In genomic region chr11:18590573-18590972, GRCh38 we compare ENCODE assay signal across 16 cellular contexts. TPM values are rescaled to one million over a fixed set of nuclear protein-coding genes. Genes with fewer than 3 reads are reported as not detected.
DNase-seq lines count a peak whose midpoint lies in the region; ATAC-seq, FAIRE-seq and TF ChIP-seq lines count a peak whose summit lies in the region.
"Had no signal": no experiment of that assay in that cellular context is flagged by ENCODE, and none has a peak within 500 bp of the region (broad histone marks: within the 10 kb centered on the region; RNA-seq: fewer than 3 reads in every experiment).

No MANE protein-coding gene starts in this region.

- FAIRE-seq in HepG2 (lab: Jason Lieb, UNC) = no peak

- H3K36me3 ChIP-seq in HepG2 (replicated peaks in 1 of 2; ENCODE audit: control insufficient read depth in 1 of 2, insufficient read depth in 2 of 2, low read length in 2 of 2) (no peaks in the 10 kb centered on the region), right lobe of liver (no peaks in the 10 kb centered on the region), Karpas-422 (ENCODE audit: insufficient read depth, low read length) (no peaks in the 10 kb centered on the region), endodermal cell (ENCODE audit: control insufficient read depth, insufficient read depth, low read length) (peaks cover 4% of the 10 kb centered on the region)
- H3K36me3 ChIP-seq: HAP-1 had no signal

- H3K4me3 Mint-ChIP-seq in endodermal cell = no peak overlapping the region
- H3K4me3 Mint-ChIP-seq in stimulated activated effector memory CD8-positive, alpha-beta T cell treated with anti-CD3 and anti-CD28 coated beads, Interleukin-12 subunit alpha, Interleukin-12 subunit beta, amount 100 ng/mL, for 72 hours = no peak overlapping the region
- H3K4me3 Mint-ChIP-seq: T-cell had no signal

- H3K9me3 ChIP-seq in HepG2 (ENCODE audit: low read length) = no peaks in the 10 kb centered on the region
- no peaks in the 10 kb centered on the region for H3K9me3 ChIP-seq in right lobe of liver
- H3K9me3 ChIP-seq in Karpas-422 (ENCODE audit: low read length) = no peaks in the 10 kb centered on the region
- H3K9me3 ChIP-seq in endodermal cell (ENCODE audit: control insufficient read depth, low read length) = no peaks in the 10 kb centered on the region
- H3K9me3 ChIP-seq: HAP-1 had no signal

- peak overlapping the region; percentile 83 for H3K4me2 ChIP-seq in HepG2 (ENCODE audit: low read depth, low read length)
- H3K4me2 ChIP-seq in Karpas-422 (ENCODE audit: low read depth, low read length, poor library complexity, severe bottlenecking) = peak overlapping the region; percentile 89

- TF ChIP-seq CTCF in HepG2 (CRISPR knock-in tag; IDR thresholded peaks at IDR 0.05) (no peak), right lobe of liver (IDR thresholded peaks at IDR 0.05) (no peak), endodermal cell (conservative IDR thresholded peaks at IDR 0.05) (no peak)

- CTCF ChIA-PET in HepG2 (lab: Yijun Ruan, JAX; ENCODE audit: low intra/inter-chr PET ratio, low total read pairs) = no interaction called here

- no peak overlapping the region for H3K27ac Mint-ChIP-seq in endodermal cell
- no peak overlapping the region for H3K27ac Mint-ChIP-seq in stimulated activated effector memory CD8-positive, alpha-beta T cell treated with anti-CD3 and anti-CD28 coated beads, Interleukin-12 subunit alpha, Interleukin-12 subunit beta, amount 100 ng/mL, for 72 hours
- H3K27ac Mint-ChIP-seq: immature natural killer cell, T-cell had no signal

- intact Hi-C loops in HepG2 (cut with micrococcal nuclease; ENCODE audit: unreplicated experiment) (no loop called here), right lobe of liver (cut with DNase I) (no loop called here)

- no peaks in the 10 kb centered on the region for H3K9me3 Mint-ChIP-seq in endodermal cell
- H3K9me3 Mint-ChIP-seq in stimulated activated effector memory CD8-positive, alpha-beta T cell treated with anti-CD3 and anti-CD28 coated beads, Interleukin-12 subunit alpha, Interleukin-12 subunit beta, amount 100 ng/mL, for 72 hours = no peaks in the 10 kb centered on the region
- H3K9me3 Mint-ChIP-seq: immature natural killer cell, T-cell had no signal

- H2AFZ ChIP-seq in HepG2 (ENCODE audit: low read length) (no peak overlapping the region), Karpas-422 (ENCODE audit: low read length) (peak overlapping the region; percentile 7; the same call in 1 of the 2 replicates)

- no peaks in the 10 kb centered on the region for H3K4me1 Mint-ChIP-seq in endodermal cell
- no peaks in the 10 kb centered on the region for H3K4me1 Mint-ChIP-seq in stimulated activated effector memory CD8-positive, alpha-beta T cell treated with anti-CD3 and anti-CD28 coated beads, Interleukin-12 subunit alpha, Interleukin-12 subunit beta, amount 100 ng/mL, for 72 hours

- peaks cover 9% of the 10 kb centered on the region for H3K36me3 Mint-ChIP-seq in endodermal cell (ENCODE audit: low read depth)
- no peaks in the 10 kb centered on the region for H3K36me3 Mint-ChIP-seq in stimulated activated effector memory CD8-positive, alpha-beta T cell treated with anti-CD3 and anti-CD28 coated beads, Interleukin-12 subunit alpha, Interleukin-12 subunit beta, amount 100 ng/mL, for 72 hours
- H3K36me3 Mint-ChIP-seq: immature natural killer cell, T-cell had no signal

- H3K9me2 ChIP-seq in Karpas-422 (replicated peaks; ENCODE audit: insufficient read depth, low read length) = no peaks in the 10 kb centered on the region

- H3K4me1 ChIP-seq in HepG2 (ENCODE audit: insufficient read depth, low read length) (peaks cover 48% of the 10 kb centered on the region), right lobe of liver (peaks cover 0 to 23% (median 6%) of the 10 kb centered on the region in 4 donors), Karpas-422 (ENCODE audit: low read length) (peaks cover 35% of the 10 kb centered on the region), endodermal cell (ENCODE audit: control insufficient read depth, insufficient read depth, low read length) (no peaks in the 10 kb centered on the region)

- H3K4me3 ChIP-seq in HepG2 (replicated peaks in 1 of 3; ENCODE audit: insufficient read depth in 1 of 3, low read depth in 2 of 3, low read length in 3 of 3) = peak overlapping the region in 1 of 3 experiments; percentile 25; a peak in 1 of 6 replicates
- H3K4me3 ChIP-seq in right lobe of liver = no peak overlapping the region
- H3K4me3 ChIP-seq in Karpas-422 (ENCODE audit: low read length) = no peak overlapping the region; the same call in 1 of the 2 replicates
- H3K4me3 ChIP-seq in endodermal cell (ENCODE audit: low read length) = peak overlapping the region; percentile 99

- H3K79me2 ChIP-seq in HepG2 (ENCODE audit: insufficient read depth, low read length) (peaks cover 32% of the 10 kb centered on the region), Karpas-422 (ENCODE audit: low read length) (peaks cover 27% of the 10 kb centered on the region)

- 37% methylated on average over 2 of the region's 2 CpGs for WGBS in HepG2 (ENCODE audit: low lambda C conversion rate)
- WGBS in right lobe of liver (ENCODE audit: insufficient coverage, low coverage, low lambda C conversion rate, missing lambda C conversion rate) = 58% methylated on average over 2 of the region's 2 CpGs
- WGBS in endodermal cell (ENCODE audit: insufficient coverage in 1 of 2, insufficient read length in 1 of 2), 2 experiments = 81 to 93% methylated on average over 2 of the region's 2 CpGs

- H3K27me3 ChIP-seq in HepG2 (ENCODE audit: control insufficient read depth in 1 of 2, insufficient read depth in 2 of 2, low read length in 2 of 2) = no peaks in the 10 kb centered on the region
- no peaks in the 10 kb centered on the region for H3K27me3 ChIP-seq in right lobe of liver
- H3K27me3 ChIP-seq in Karpas-422 (ENCODE audit: low read length) = no peaks in the 10 kb centered on the region
- H3K27me3 ChIP-seq in endodermal cell (ENCODE audit: control insufficient read depth, insufficient read depth, low read length, poor library complexity, severe bottlenecking) = no peaks in the 10 kb centered on the region

- TF ChIP-seq POLR2A in HepG2 (IDR thresholded peaks at IDR 0.05; ENCODE audit: insufficient read depth in 1 of 2, low read depth in 2 of 2, low read length in 2 of 2) = no peak
- TF ChIP-seq POLR2A in right lobe of liver (IDR thresholded peaks at IDR 0.05) = no peak

- POLR2A ChIA-PET in HepG2 (lab: Yijun Ruan, JAX) = interaction anchor here (1.4 to 3.5 kb wide), 3 partner anchors 11 to 64 kb away, joined by 3 to 15 read pairs (median 8); partner anchors contain the start of genes SPTY2D1 and TSG101

- no peaks in the 10 kb centered on the region for H3K27me3 Mint-ChIP-seq in endodermal cell (ENCODE audit: insufficient read depth)
- H3K27me3 Mint-ChIP-seq: T-cell had no signal

- ATAC-seq in HepG2 (peak; percentile 15; the same call in 2 of the 3 replicates), right lobe of liver (no peak), GM21717 (IDR thresholded peaks at IDR 0.05; ENCODE audit: unreplicated experiment) (no peak)
- ATAC-seq in stimulated activated effector memory CD8-positive, alpha-beta T cell treated with anti-CD3 and anti-CD28 coated beads, Interleukin-12 subunit alpha, Interleukin-12 subunit beta, amount 100 ng/mL, for 72 hours = peak; percentile 5
- ATAC-seq: activated CD4-positive, CD25-positive, alpha-beta regulatory T cell treated with anti-CD3 and anti-CD28 coated beads, Interleukin-2, amount 50 U/mL, for 24 hours had no signal

- no peak for TF ChIP-seq RAD21 in HepG2 (CRISPR knock-in tag; IDR thresholded peaks at IDR 0.05)

- TF ChIP-seq EP300 in HepG2 (IDR thresholded peaks at IDR 0.05; ENCODE audit: low read depth in 2 of 2, low read length in 2 of 2) (no peak), HepG2 (CRISPR knock-in tag; IDR thresholded peaks at IDR 0.05; ENCODE audit: borderline replicate concordance) (no peak)

- H4K20me1 ChIP-seq in HepG2 (ENCODE audit: insufficient read depth, low read length) (no peaks in the 10 kb centered on the region), Karpas-422 (ENCODE audit: insufficient read depth, low read depth, low read length) (no peaks in the 10 kb centered on the region)

- BruUV-seq in HepG2 (replicated peaks; lab: Mats Ljungman, UMichigan) = no TSS peak

- H3K9ac ChIP-seq in HepG2 (ENCODE audit: insufficient read depth, low read depth, low read length) = peak overlapping the region; percentile 88; the same call in 1 of the 2 replicates
- peak overlapping the region; percentile 28; the same call in 1 of the 2 replicates for H3K9ac ChIP-seq in Karpas-422 (ENCODE audit: low read length)
- no peak overlapping the region for H3K9ac ChIP-seq in endodermal cell (ENCODE audit: extremely low read depth, low read length, poor library complexity, severe bottlenecking)

- in situ Hi-C loops in HepG2 (cut with HindIII; ENCODE audit: extremely low pct_ligation_motif_present, low pct_unique_long_range_greater_than_20kb) = loop anchor here (5.0 kb wide), 1 partner anchor 37 kb away; no protein-coding TSS in a partner anchor

- H3K27ac ChIP-seq in HepG2 (ENCODE audit: extremely low read length, insufficient read depth, low read length) = no peak overlapping the region
- H3K27ac ChIP-seq in right lobe of liver = no peak overlapping the region
- peak overlapping the region; percentile 23; the same call in 1 of the 2 replicates for H3K27ac ChIP-seq in Karpas-422 (ENCODE audit: low read length)
- H3K27ac ChIP-seq in endodermal cell (ENCODE audit: low read depth, low read length) = no peak overlapping the region

- DNase-seq in HepG2 (ENCODE audit: low spot score) = no peak
- DNase-seq in right lobe of liver = no peak
- no peak for DNase-seq in Karpas-422
- DNase-seq in endodermal cell = no peak
- no peak for DNase-seq in stimulated activated effector memory CD8-positive, alpha-beta T cell treated with anti-CD3 and anti-CD28 coated beads, Interleukin-12 subunit alpha, Interleukin-12 subunit beta, amount 100 ng/mL, for 72 hours (ENCODE audit: low spot score in 2 of 2)
- no peak for DNase-seq in kidney glomerular epithelial cell (lab: John Stamatoyannopoulos, UW)
- no peak for DNase-seq in NCI-H146 treated with DMSO at 0.1 percent for 48 hours (lab: John Stamatoyannopoulos, UW; ENCODE audit: unreplicated experiment)
- DNase-seq: activated T-cell treated with anti-CD3 and anti-CD28 coated beads for 4 hours, DMS79 treated with DMSO at 0.1 percent for 48 hours, immature natural killer cell, NCI-H1436 treated with DMSO at 0.1 percent for 48 hours, occipital lobe, T-cell had no signal

RNA-seq across cellular contexts. Expression of gene UEVLD, which starts 2.0 kb away (rescaled TPM):
- 13.7 and 21.1 TPM in 2 replicates for total RNA-seq in HepG2 (2016; rRNA removed; fragmentation: Illumina TruSeq; extraction: Trizol)
- 4.0 and 5.2 TPM in 2 replicates for total RNA-seq in HepG2 (2016; cell fraction: cytosol; rRNA removed; fragmentation: Illumina TruSeq; extraction: Trizol; ENCODE audit: low read depth)
- total RNA-seq in HepG2 (2016; cell fraction: insoluble cytoplasmic fraction; rRNA removed; fragmentation: Illumina TruSeq; extraction: Trizol) = 10.6 and 18.2 TPM in 2 replicates
- total RNA-seq in HepG2 (2016; cell fraction: membrane; rRNA removed; fragmentation: Illumina TruSeq; extraction: Trizol) = 4.6 and 4.8 TPM in 2 replicates
- total RNA-seq in HepG2 (2016; cell fraction: nucleus; rRNA removed; fragmentation: Illumina TruSeq; extraction: Trizol) = 7.3 and 11.3 TPM in 2 replicates
- 5.4 and 5.7 TPM in 2 replicates for polyA plus RNA-seq in HepG2 (2011; rRNA removed)
- 2.8 and 6.2 TPM in 2 replicates for polyA plus RNA-seq in HepG2 (2011; cell fraction: cytosol; rRNA removed)
- 1.9 and 2.2 TPM in 2 replicates for polyA plus RNA-seq in HepG2 (2011; cell fraction: nucleus; rRNA removed)
- polyA plus RNA-seq in HepG2 (2012) = 6.7 and 6.9 TPM in 2 replicates
- polyA plus RNA-seq in HepG2 (2016; cell fraction: cytosol; fragmentation: Illumina TruSeq; extraction: Trizol; ENCODE audit: low read depth) = 0.79 and 0.94 TPM in 2 replicates
- polyA plus RNA-seq in HepG2 (2016; cell fraction: insoluble cytoplasmic fraction; fragmentation: Illumina TruSeq; extraction: Trizol; ENCODE audit: low read depth) = 11.7 and 12.9 TPM in 2 replicates
- polyA plus RNA-seq in HepG2 (2016; cell fraction: membrane; fragmentation: Illumina TruSeq; extraction: Trizol; ENCODE audit: low read depth) = 1.8 and 2.0 TPM in 2 replicates
- polyA plus RNA-seq in HepG2 (2016; cell fraction: nucleus; fragmentation: Illumina TruSeq; extraction: Trizol; ENCODE audit: insufficient read depth, low read depth) = 5.8 and 7.6 TPM in 2 replicates
- 5.8 and 13.5 TPM in 2 replicates for polyA minus RNA-seq in HepG2 (2011; rRNA and poly(A)+ RNA removed; ENCODE audit: low replicate concordance)
- 3.6 and 3.9 TPM in 2 replicates for polyA minus RNA-seq in HepG2 (2011; cell fraction: cytosol; rRNA and poly(A)+ RNA removed)
- polyA minus RNA-seq in HepG2 (2011; cell fraction: nucleus; rRNA and poly(A)+ RNA removed) = 9.1 and 11.7 TPM in 2 replicates
- 10 to 100 TPM in 2 of 6 experiments, 1 to 10 TPM in 4; 9.5 to 18.1 (median 9.9) TPM for total RNA-seq in right lobe of liver
- 10.4 and 14.8 TPM in 2 replicates for total RNA-seq in Karpas-422 (2014; rRNA removed; shearing (Covaris generic); ENCODE audit: low replicate concordance)
- total RNA-seq in endodermal cell = 10 to 100 TPM; 14.4 to 15.0 TPM
- polyA plus RNA-seq in endodermal cell (2013, experiment 1 of 2) = 10.0 TPM
- polyA plus RNA-seq in endodermal cell (2013, experiment 2 of 2) = 9.7 TPM

RNA-seq across cellular contexts. Expression of gene MISFA, which starts 9.0 kb away (rescaled TPM):
- total RNA-seq in HepG2 (2016; rRNA removed; fragmentation: Illumina TruSeq; extraction: Trizol) (4.8 and 5.4 TPM in 2 replicates), right lobe of liver (1 to 10 TPM in 3 of 6 experiments, under 1 TPM in 1, not detected in 2; 0.83 to 2.2 (median 1.4) TPM), endodermal cell (1 to 10 TPM; 5.3 to 6.0 TPM)
- total RNA-seq in HepG2 (2016; cell fraction: cytosol; rRNA removed; fragmentation: Illumina TruSeq; extraction: Trizol; ENCODE audit: low read depth) = 12.1 and 19.1 TPM in 2 replicates
- total RNA-seq in HepG2 (2016; cell fraction: insoluble cytoplasmic fraction; rRNA removed; fragmentation: Illumina TruSeq; extraction: Trizol) = 6.5 and 7.6 TPM in 2 replicates
- 9.0 and 12.8 TPM in 2 replicates for total RNA-seq in HepG2 (2016; cell fraction: membrane; rRNA removed; fragmentation: Illumina TruSeq; extraction: Trizol)
- 4.3 and 7.6 TPM in 2 replicates for total RNA-seq in HepG2 (2016; cell fraction: nucleus; rRNA removed; fragmentation: Illumina TruSeq; extraction: Trizol)
- 0.90 and 1.4 TPM in 2 replicates for polyA plus RNA-seq in HepG2 (2011; rRNA removed)
- 1.5 and 2.5 TPM in 2 replicates for polyA plus RNA-seq in HepG2 (2011; cell fraction: cytosol; rRNA removed)
- polyA plus RNA-seq in HepG2 (2011; cell fraction: nucleus; rRNA removed) = 0.33 and 1.5 TPM in 2 replicates
- 3.7 and 3.8 TPM in 2 replicates for polyA plus RNA-seq in HepG2 (2012)
- 13.7 and 20.5 TPM in 2 replicates for polyA plus RNA-seq in HepG2 (2016; cell fraction: cytosol; fragmentation: Illumina TruSeq; extraction: Trizol; ENCODE audit: low read depth)
- 4.9 and 5.4 TPM in 2 replicates for polyA plus RNA-seq in HepG2 (2016; cell fraction: insoluble cytoplasmic fraction; fragmentation: Illumina TruSeq; extraction: Trizol; ENCODE audit: low read depth)
- 4.5 and 10.5 TPM in 2 replicates for polyA plus RNA-seq in HepG2 (2016; cell fraction: membrane; fragmentation: Illumina TruSeq; extraction: Trizol; ENCODE audit: low read depth)
- polyA plus RNA-seq in HepG2 (2016; cell fraction: nucleus; fragmentation: Illumina TruSeq; extraction: Trizol; ENCODE audit: insufficient read depth, low read depth) = 13.2 and 14.4 TPM in 2 replicates
- polyA minus RNA-seq in HepG2 (2011; rRNA and poly(A)+ RNA removed; ENCODE audit: low replicate concordance) = 1.5 and 2.2 TPM in 2 replicates
- polyA minus RNA-seq in HepG2 (2011; cell fraction: cytosol; rRNA and poly(A)+ RNA removed) = 1.9 TPM in 1 of 2 replicates, not detected in the other
- polyA minus RNA-seq in HepG2 (2011; cell fraction: nucleus; rRNA and poly(A)+ RNA removed) = 6.2 and 8.6 TPM in 2 replicates
- 1.2 TPM in 1 of 2 replicates, not detected in the other for total RNA-seq in Karpas-422 (2014; rRNA removed; shearing (Covaris generic); ENCODE audit: low replicate concordance)
- polyA plus RNA-seq in endodermal cell (2013, experiment 1 of 2) = 2.9 TPM
- 2.6 TPM for polyA plus RNA-seq in endodermal cell (2013, experiment 2 of 2)

RNA-seq across cellular contexts. Expression of gene SPTY2D1, which starts 43.6 kb away (rescaled TPM):
- total RNA-seq in HepG2 (2016; rRNA removed; fragmentation: Illumina TruSeq; extraction: Trizol) (14.8 and 22.2 TPM in 2 replicates), right lobe of liver (10 to 100 TPM in 1 of 6 experiments, 1 to 10 TPM in 5; 6.3 to 14.7 (median 8.4) TPM), endodermal cell (10 to 100 TPM; 19.3 to 22.9 TPM)
- 1.1 and 1.2 TPM in 2 replicates for total RNA-seq in HepG2 (2016; cell fraction: cytosol; rRNA removed; fragmentation: Illumina TruSeq; extraction: Trizol; ENCODE audit: low read depth)
- 16.2 and 20.9 TPM in 2 replicates for total RNA-seq in HepG2 (2016; cell fraction: insoluble cytoplasmic fraction; rRNA removed; fragmentation: Illumina TruSeq; extraction: Trizol)
- total RNA-seq in HepG2 (2016; cell fraction: membrane; rRNA removed; fragmentation: Illumina TruSeq; extraction: Trizol) = 3.3 and 4.4 TPM in 2 replicates
- 9.3 and 9.9 TPM in 2 replicates for total RNA-seq in HepG2 (2016; cell fraction: nucleus; rRNA removed; fragmentation: Illumina TruSeq; extraction: Trizol)
- 5.4 and 6.9 TPM in 2 replicates for polyA plus RNA-seq in HepG2 (2011; rRNA removed)
- 5.7 and 7.0 TPM in 2 replicates for polyA plus RNA-seq in HepG2 (2011; cell fraction: cytosol; rRNA removed)
- 3.7 and 3.8 TPM in 2 replicates for polyA plus RNA-seq in HepG2 (2011; cell fraction: nucleus; rRNA removed)
- polyA plus RNA-seq in HepG2 (2012) = 5.1 and 6.9 TPM in 2 replicates
- polyA plus RNA-seq in HepG2 (2016; cell fraction: cytosol; fragmentation: Illumina TruSeq; extraction: Trizol; ENCODE audit: low read depth) = 0.76 and 0.80 TPM in 2 replicates
- polyA plus RNA-seq in HepG2 (2016; cell fraction: insoluble cytoplasmic fraction; fragmentation: Illumina TruSeq; extraction: Trizol; ENCODE audit: low read depth) = 13.3 and 15.1 TPM in 2 replicates
- 1.7 and 2.0 TPM in 2 replicates for polyA plus RNA-seq in HepG2 (2016; cell fraction: membrane; fragmentation: Illumina TruSeq; extraction: Trizol; ENCODE audit: low read depth)
- polyA plus RNA-seq in HepG2 (2016; cell fraction: nucleus; fragmentation: Illumina TruSeq; extraction: Trizol; ENCODE audit: insufficient read depth, low read depth) = 9.4 and 9.7 TPM in 2 replicates
- 14.5 and 22.2 TPM in 2 replicates for polyA minus RNA-seq in HepG2 (2011; rRNA and poly(A)+ RNA removed; ENCODE audit: low replicate concordance)
- polyA minus RNA-seq in HepG2 (2011; cell fraction: cytosol; rRNA and poly(A)+ RNA removed) = 7.8 and 7.9 TPM in 2 replicates
- 7.9 and 9.3 TPM in 2 replicates for polyA minus RNA-seq in HepG2 (2011; cell fraction: nucleus; rRNA and poly(A)+ RNA removed)
- total RNA-seq in Karpas-422 (2014; rRNA removed; shearing (Covaris generic); ENCODE audit: low replicate concordance) = 11.1 TPM in 2 replicates
- polyA plus RNA-seq in endodermal cell (2013, experiment 1 of 2) = 12.4 TPM
- 15.0 TPM for polyA plus RNA-seq in endodermal cell (2013, experiment 2 of 2)

Comparison
In these comparisons a context has a peak if more than half of its experiments do, and no peak if none do; other contexts are left out.
1. ATAC-seq: peak in HepG2 (single experiment) and stimulated activated effector memory CD8-positive, alpha-beta T cell treated with anti-CD3 and anti-CD28 coated beads, Interleukin-12 subunit alpha, Interleukin-12 subunit beta, amount 100 ng/mL, for 72 hours (single experiment); none in right lobe of liver (0 of 4) and GM21717 (single experiment).